ENCODE assay signal across 8 cellular contexts in genomic region chr1:84996846-84997666, GRCh38. TPM values are rescaled to one million over a fixed set of nuclear protein-coding genes. Genes with fewer than 3 reads are reported as not detected.
DNase-seq lines count a peak whose midpoint lies in the region; ATAC-seq and TF ChIP-seq lines count a peak whose summit lies in the region.

MCOLN2 (minus strand) TSS chr1:84997113; CDS start chr1:84996872, 241 bp downstream.

- DNase-seq in Ammon's horn (ENCODE audit: low spot score) (peak; percentile 54), NCI-H748 (lab: John Stamatoyannopoulos, UW; ENCODE audit: unreplicated experiment) (peak; percentile 69), ovary (peak in 3 of 5 donors; percentile 10 to 40 (median 10)), GM19240 (ENCODE audit: insufficient read length, low spot score) (no peak)
- peak; percentile 52 for DNase-seq in activated T-helper 1 cell treated with anti-CD3 and anti-CD28 coated beads, Interleukin-12 subunit alpha, Interleukin-12 subunit beta, Interleukin-2, Interleukin-4 antibody, amounts not matched to agents 30 ng/mL and 10 ng/mL and 1 ng/mL, durations not matched to agents 14 hours and 24 hours and 36 hours (ENCODE audit: low spot score)

- H3K27ac ChIP-seq in gastroesophageal sphincter (peak within 1 kb of the TSS in 1 of 4 donors; percentile 2), ovary (no peak within 1 kb of the TSS)

- no peaks in the 10 kb centered on the region for H3K9me3 Mint-ChIP-seq in activated T-helper 1 cell treated with anti-CD3 and anti-CD28 coated beads, Interleukin-12 subunit alpha, Interleukin-12 subunit beta, Interleukin-2, Interleukin-4 antibody, amounts not matched to agents 30 ng/mL and 10 ng/mL and 1 ng/mL, durations not matched to agents 14 hours and 24 hours and 36 hours

- H3K4me1 Mint-ChIP-seq in activated T-helper 1 cell treated with anti-CD3 and anti-CD28 coated beads, Interleukin-12 subunit alpha, Interleukin-12 subunit beta, Interleukin-2, Interleukin-4 antibody, amounts not matched to agents 30 ng/mL and 10 ng/mL and 1 ng/mL, durations not matched to agents 14 hours and 24 hours and 36 hours (ENCODE audit: low read depth): peaks cover 55% of the 10 kb centered on the region

- peaks cover 25% of the 10 kb centered on the region for H3K36me3 Mint-ChIP-seq in activated T-helper 1 cell treated with anti-CD3 and anti-CD28 coated beads, Interleukin-12 subunit alpha, Interleukin-12 subunit beta, Interleukin-2, Interleukin-4 antibody, amounts not matched to agents 30 ng/mL and 10 ng/mL and 1 ng/mL, durations not matched to agents 14 hours and 24 hours and 36 hours (ENCODE audit: low read depth)

- H3K9me3 ChIP-seq in gastroesophageal sphincter (no peaks in the 10 kb centered on the region), ovary (no peaks in the 10 kb centered on the region)

- H3K36me3 ChIP-seq in gastroesophageal sphincter (no peaks in the 10 kb centered on the region), ovary (no peaks in the 10 kb centered on the region)

- H3K27ac Mint-ChIP-seq in activated T-helper 1 cell treated with anti-CD3 and anti-CD28 coated beads, Interleukin-12 subunit alpha, Interleukin-12 subunit beta, Interleukin-2, Interleukin-4 antibody, amounts not matched to agents 30 ng/mL and 10 ng/mL and 1 ng/mL, durations not matched to agents 14 hours and 24 hours and 36 hours: peak within 1 kb of the TSS; percentile 88

- H3K4me3 Mint-ChIP-seq in activated T-helper 1 cell treated with anti-CD3 and anti-CD28 coated beads, Interleukin-12 subunit alpha, Interleukin-12 subunit beta, Interleukin-2, Interleukin-4 antibody, amounts not matched to agents 30 ng/mL and 10 ng/mL and 1 ng/mL, durations not matched to agents 14 hours and 24 hours and 36 hours: peak within 1 kb of the TSS; percentile 88

- intact Hi-C loops in activated T-helper 1 cell treated with anti-CD3 and anti-CD28 coated beads, Interleukin-12 subunit alpha, Interleukin-12 subunit beta, Interleukin-2, Interleukin-4 antibody, amounts not matched to agents 30 ng/mL and 10 ng/mL and 1 ng/mL, durations not matched to agents 14 hours and 24 hours and 36 hours (cut with micrococcal nuclease): loop anchor here (1.0 to 5.0 kb wide), 10 partner anchors 9 to 425 kb away; partner anchors contain the start of genes BCL10, CTBS and MCOLN3
- intact Hi-C loops in ovary (cut with DNase I): no loop called here

- TF ChIP-seq POLR2A in GM18526 (IDR thresholded peaks at IDR 0.05; ENCODE audit: extremely low read depth, insufficient read length) (peak; percentile 72), gastroesophageal sphincter (IDR thresholded peaks at IDR 0.05) (no peak), ovary (IDR thresholded peaks at IDR 0.05) (no peak)

- TF ChIP-seq EP300 in gastroesophageal sphincter (IDR thresholded peaks at IDR 0.05) (no peak), ovary (IDR thresholded peaks at IDR 0.05) (no peak)

- peaks cover 12% of the 10 kb centered on the region for H3K27me3 Mint-ChIP-seq in activated T-helper 1 cell treated with anti-CD3 and anti-CD28 coated beads, Interleukin-12 subunit alpha, Interleukin-12 subunit beta, Interleukin-2, Interleukin-4 antibody, amounts not matched to agents 30 ng/mL and 10 ng/mL and 1 ng/mL, durations not matched to agents 14 hours and 24 hours and 36 hours (ENCODE audit: insufficient read depth)

- ATAC-seq in HG03039 (IDR thresholded peaks at IDR 0.05; ENCODE audit: unreplicated experiment) (peak; percentile 34), gastroesophageal sphincter (peak; percentile 63)

- H3K4me3 ChIP-seq in gastroesophageal sphincter: peak within 1 kb of the TSS; percentile 17 to 59
- H3K4me3 ChIP-seq in ovary: peak within 1 kb of the TSS; percentile 48

- peaks cover 57% of the 10 kb centered on the region for H3K27me3 ChIP-seq in gastroesophageal sphincter
- H3K27me3 ChIP-seq in ovary: no peaks in the 10 kb centered on the region

- TF ChIP-seq CTCF in gastroesophageal sphincter (IDR thresholded peaks at IDR 0.05) (no peak), ovary (IDR thresholded peaks at IDR 0.05) (no peak)

- WGBS in gastroesophageal sphincter (ENCODE audit: low coverage in 1 of 2), 2 donors: no CpG with 5 or more reads among the region's 87 CpGs
- whole genome bisulfite sequencing in ovary, 3 donors: 0 to 1% (median 0%) methylated on average over 24 to 87 of the region's 87 CpGs

- peaks cover 3 to 26% (median 9%) of the 10 kb centered on the region in 3 donors for H3K4me1 ChIP-seq in gastroesophageal sphincter
- peaks cover 7% of the 10 kb centered on the region for H3K4me1 ChIP-seq in ovary (ENCODE audit: insufficient read depth)

RNA-seq across cellular contexts. Expression of gene MCOLN2, which starts in this region (rescaled TPM):
- 117 and 119 TPM in 2 replicates for total RNA-seq in activated T-helper 1 cell treated with anti-CD3 and anti-CD28 coated beads, Interleukin-12 subunit alpha, Interleukin-12 subunit beta, Interleukin-2, Interleukin-4 antibody, amounts not matched to agents 30 ng/mL and 10 ng/mL and 1 ng/mL, durations not matched to agents 14 hours and 24 hours and 36 hours
- 1 to 10 TPM in 1 of 4 donors, under 1 TPM in 3; 0.19 to 1.9 (median 0.69) TPM for total RNA-seq in gastroesophageal sphincter
- 1 to 10 TPM in 3 of 7 donors, under 1 TPM in 4; 0.15 to 3.3 (median 0.60) TPM for total RNA-seq in ovary
- polyA plus RNA-seq in ovary: 1 to 10 TPM in 1 of 2 donors, under 1 TPM in 1; 0.21 to 1.5 TPM

Comparison
In these comparisons a context has a peak if more than half of its experiments do, and no peak if none do; other contexts are left out.
1. RNA of gene MCOLN2 (total RNA-seq): 117 to 119 TPM in activated T-helper 1 cell treated with anti-CD3 and anti-CD28 coated beads, Interleukin-12 subunit alpha, Interleukin-12 subunit beta, Interleukin-2, Interleukin-4 antibody, amounts not matched to agents 30 ng/mL and 10 ng/mL and 1 ng/mL, durations not matched to agents 14 hours and 24 hours and 36 hours; 0.19 to 1.9 TPM in gastroesophageal sphincter and 0.15 to 3.3 TPM in ovary; every median in the first group is over 10 times any median in the second.